ENCODE assay signal across 1 cellular context in genomic region chr22:50175191-50175461, GRCh38.
TF ChIP-seq lines count a peak whose summit lies in the region.

No MANE protein-coding gene starts in this region.

TF ChIP-seq in H1, 55 proteins besides CTCF, POLR2A, EP300 and RAD21:
- TF ChIP-seq JUN (IDR thresholded peaks at IDR 0.05; ENCODE audit: low read depth, low read length), result no peak
- no peak for TF ChIP-seq BACH1 (IDR thresholded peaks at IDR 0.05; ENCODE audit: low read length)
- no peak for TF ChIP-seq SIN3A (conservative IDR thresholded peaks at IDR 0.05 in 1 of 2, IDR thresholded peaks at IDR 0.05 in 1 of 2; ENCODE audit: low read depth in 1 of 2, low read length in 2 of 2)
- no peak for TF ChIP-seq NRF1 (IDR thresholded peaks at IDR 0.05; ENCODE audit: low read depth, low read length)
- no peak for TF ChIP-seq CHD1 (IDR thresholded peaks at IDR 0.05; ENCODE audit: low read depth, low read length)
- TF ChIP-seq ATF2 (IDR thresholded peaks at IDR 0.05; ENCODE audit: low read length), result no peak
- TF ChIP-seq BCL11A (IDR thresholded peaks at IDR 0.05; ENCODE audit: low read depth in 2 of 2, low read length in 2 of 2), result no peak
- TF ChIP-seq POU5F1 (IDR thresholded peaks at IDR 0.05; ENCODE audit: low read depth, low read length), result no peak
- TF ChIP-seq RFX5 (IDR thresholded peaks at IDR 0.05; ENCODE audit: borderline replicate concordance, low read depth, low read length), result no peak
